ENCODE assay signal across 21 cellular contexts in the genomic region with DNA sequence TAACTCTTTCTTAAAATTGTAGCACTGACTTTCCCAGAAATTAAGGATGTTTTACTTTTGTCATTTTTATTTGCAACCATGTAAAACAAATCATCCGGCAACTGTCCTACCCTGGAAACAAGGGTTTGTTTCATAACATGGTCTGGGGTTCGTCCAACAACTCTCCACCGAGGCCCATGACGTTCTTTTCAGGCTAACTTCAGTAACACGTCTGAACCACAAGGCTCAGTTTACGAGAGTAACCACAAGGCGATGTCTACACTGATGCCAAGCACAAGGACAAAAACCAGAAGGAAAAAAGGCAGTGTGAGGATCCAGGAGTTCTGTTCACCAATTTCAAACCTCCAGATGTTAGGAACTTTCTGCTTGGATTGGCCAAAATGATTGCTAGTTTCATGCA.
DNase-seq lines count a peak whose midpoint lies in the region; ATAC-seq and TF ChIP-seq lines count a peak whose summit lies in the region.
"Had no signal": no experiment of that assay in that cellular context is flagged by ENCODE, and none has a peak within 500 bp of the region (broad histone marks: within the 10 kb centered on the region; RNA-seq: fewer than 3 reads in every experiment).

No MANE protein-coding gene starts in this region.

- intact Hi-C loops in body of pancreas (cut with DNase I): no loop called here
- intact Hi-C loops in left lung (cut with DNase I): no loop called here
- intact Hi-C loops in testis (cut with DNase I; ENCODE audit: low total_unique reads): no loop called here

- no peaks in the 10 kb centered on the region for H3K36me3 Mint-ChIP-seq in glutamatergic neuron (ENCODE audit: unreplicated experiment)

- no peak overlapping the region for H3K27ac ChIP-seq in body of pancreas
- H3K27ac ChIP-seq in left lung: no peak overlapping the region
- no peak overlapping the region for H3K27ac ChIP-seq in testis
- H3K27ac ChIP-seq: foreskin keratinocyte, HL-60, vagina had no signal

- no peak overlapping the region for H3K4me3 Mint-ChIP-seq in glutamatergic neuron (ENCODE audit: unreplicated experiment)
- H3K4me3 Mint-ChIP-seq: activated T-helper 17 cell treated with anti-CD3 and anti-CD28 coated beads, Interleukin-2, amount 50 U/mL, for 72 hours; effector memory CD8-positive, alpha-beta T cell; T-helper 2 cell treated with Interferon-gamma antibody and Interleukin-4, amounts not matched to agents 5 μg/mL and 100 μg/mL, for 36 hours had no signal

- H3K27ac Mint-ChIP-seq in glutamatergic neuron (ENCODE audit: unreplicated experiment): no peak overlapping the region
- H3K27ac Mint-ChIP-seq: activated T-helper 17 cell treated with anti-CD3 and anti-CD28 coated beads, Interleukin-2, amount 50 U/mL, for 72 hours; effector memory CD8-positive, alpha-beta T cell; T-helper 2 cell treated with Interferon-gamma antibody and Interleukin-4, amounts not matched to agents 5 μg/mL and 100 μg/mL, for 36 hours had no signal

- peak; percentile 56 for ATAC-seq in body of pancreas
- peak; percentile 77 for ATAC-seq in left lung
- ATAC-seq in GM21381 (IDR thresholded peaks at IDR 0.05; ENCODE audit: unreplicated experiment): no peak
- ATAC-seq: activated T-helper 17 cell treated with anti-CD3 and anti-CD28 coated beads, Interleukin-2, amount 50 U/mL, for 72 hours; effector memory CD8-positive, alpha-beta T cell; foreskin keratinocyte; K562; PC-3 had no signal

- H3K27me3 ChIP-seq in body of pancreas (no peaks in the 10 kb centered on the region), left lung (peaks cover 0 to 7% of the 10 kb centered on the region in 2 donors), testis (no peaks in the 10 kb centered on the region)
- H3K27me3 ChIP-seq: vagina had no signal

- DNase-seq in GM04503 (ENCODE audit: low read depth): peak; percentile 41
- DNase-seq in body of pancreas: peak; percentile 11 to 43 (median 18)
- no peak for DNase-seq in left lung
- DNase-seq in testis: peak; percentile 48
- no peak for DNase-seq in COLO668 (lab: John Stamatoyannopoulos, UW; ENCODE audit: unreplicated experiment)
- no peak for DNase-seq in glutamatergic neuron
- DNase-seq in COR-L47 (lab: John Stamatoyannopoulos, UW): no peak
- DNase-seq: activated CD4-positive, CD25-positive, alpha-beta regulatory T cell; AML-193; effector memory CD8-positive, alpha-beta T cell; foreskin keratinocyte; NCI-H69; PC-3; stimulated activated CD4-positive, alpha-beta T cell treated with anti-CD3 and anti-CD28 coated beads, Interleukin-15, amount 100 ng/mL, for 24 hours; stimulated activated naive CD4-positive, alpha-beta T cell had no signal

- no peak overlapping the region for H3K4me3 ChIP-seq in body of pancreas
- H3K4me3 ChIP-seq in left lung: no peak overlapping the region
- no peak overlapping the region for H3K4me3 ChIP-seq in testis
- H3K4me3 ChIP-seq: K562, vagina had no signal

- no peaks in the 10 kb centered on the region for H3K36me3 ChIP-seq in body of pancreas (replicated peaks in 1 of 2; ENCODE audit: insufficient read depth in 1 of 2, low read depth in 2 of 2)
- no peaks in the 10 kb centered on the region for H3K36me3 ChIP-seq in left lung
- H3K36me3 ChIP-seq in testis (ENCODE audit: low read depth, missing control alignments): no peaks in the 10 kb centered on the region
- H3K36me3 ChIP-seq: vagina had no signal

- H3K27me3 Mint-ChIP-seq in glutamatergic neuron (ENCODE audit: unreplicated experiment): no peaks in the 10 kb centered on the region

- WGBS in body of pancreas, 2 donors: 65 to 71% methylated on average over 7 of the region's 7 CpGs
- WGBS in testis, 2 donors: 60 to 72% methylated on average over 7 of the region's 7 CpGs

- TF ChIP-seq CTCF in body of pancreas (IDR thresholded peaks at IDR 0.05) (no peak), left lung (IDR thresholded peaks at IDR 0.05) (no peak), testis (IDR thresholded peaks at IDR 0.05) (peak in 1 of 3 experiments; percentile 20), glutamatergic neuron (IDR thresholded peaks at IDR 0.05; ENCODE audit: partially characterized antibody, unreplicated experiment) (no peak)

- TF ChIP-seq POLR2A in body of pancreas (IDR thresholded peaks at IDR 0.05) (no peak), testis (IDR thresholded peaks at IDR 0.05) (no peak)

- H3K4me1 Mint-ChIP-seq in glutamatergic neuron (ENCODE audit: low read depth, unreplicated experiment): peaks cover 15% of the 10 kb centered on the region
- H3K4me1 Mint-ChIP-seq: activated T-helper 17 cell treated with anti-CD3 and anti-CD28 coated beads, Interleukin-2, amount 50 U/mL, for 72 hours had no signal

- H3K4me1 ChIP-seq in body of pancreas (no peaks in the 10 kb centered on the region), left lung (peaks cover 0 to 10% of the 10 kb centered on the region in 2 donors), testis (no peaks in the 10 kb centered on the region)
- H3K4me1 ChIP-seq: foreskin keratinocyte, vagina had no signal

- H3K9me3 ChIP-seq in body of pancreas (no peaks in the 10 kb centered on the region), left lung (no peaks in the 10 kb centered on the region), testis (no peaks in the 10 kb centered on the region)
- H3K9me3 ChIP-seq: vagina had no signal

- peaks cover 3% of the 10 kb centered on the region for H3K9me3 Mint-ChIP-seq in glutamatergic neuron (ENCODE audit: unreplicated experiment)
- H3K9me3 Mint-ChIP-seq: activated T-helper 17 cell treated with anti-CD3 and anti-CD28 coated beads, Interleukin-2, amount 50 U/mL, for 72 hours; T-helper 2 cell treated with Interferon-gamma antibody and Interleukin-4, amounts not matched to agents 5 μg/mL and 100 μg/mL, for 36 hours had no signal

Comparison
In these comparisons a context has a peak if more than half of its experiments do, and no peak if none do; other contexts are left out.
1. DNase-seq: peak in GM04503 (single experiment), body of pancreas (4 of 4) and testis (single experiment); none in left lung (0 of 2), COLO668 (single experiment), glutamatergic neuron (single experiment) and COR-L47 (single experiment).